1 cellular context compared by ENCODE assay signal in genomic region chr6:148342146-148343027, GRCh38.
TF ChIP-seq lines count a peak whose summit lies in the region.

Gene SASH1 (plus strand): TSS chr6:148342838. CDS start chr6:148343068, 230 bp downstream.

TF ChIP-seq in HepG2, 621 proteins besides CTCF, POLR2A, EP300 and RAD21 (continued from another document and continues in another):
- TF ChIP-seq ZGPAT (CRISPR knock-in tag; IDR thresholded peaks at IDR 0.05) (peak; percentile 78), THAP7 (CRISPR knock-in tag; IDR thresholded peaks at IDR 0.05) (no peak), ZNF607 (CRISPR knock-in tag; IDR thresholded peaks at IDR 0.05; ENCODE audit: borderline replicate concordance) (peak; percentile 91), POLR2AphosphoS2 (IDR thresholded peaks at IDR 0.05; ENCODE audit: low read depth, low read length) (no peak), ZNF710 (CRISPR knock-in tag; IDR thresholded peaks at IDR 0.05; ENCODE audit: borderline replicate concordance) (peak; percentile 57; the same call in 1 of the 2 replicates), FOXP1 (IDR thresholded peaks at IDR 0.05) (no peak), FOXP1 (CRISPR knock-in tag; IDR thresholded peaks at IDR 0.05) (peak; percentile 42; the same call in 1 of the 2 replicates), PATZ1 (CRISPR knock-in tag; IDR thresholded peaks at IDR 0.05) (peak; percentile 25; the same call in 1 of the 2 replicates), SAP130 (CRISPR knock-in tag; IDR thresholded peaks at IDR 0.05; ENCODE audit: low read depth) (peak; percentile 83), AGO2 (optimal IDR thresholded peaks at IDR 0.05; ENCODE audit: low read depth, low read length) (peak; percentile 12), FUBP1 (CRISPR knock-in tag; IDR thresholded peaks at IDR 0.05; ENCODE audit: borderline replicate concordance) (no peak), PREB (CRISPR knock-in tag; IDR thresholded peaks at IDR 0.05) (no peak), SIX1 (CRISPR knock-in tag; IDR thresholded peaks at IDR 0.05; ENCODE audit: borderline replicate concordance) (peak; percentile 59; the same call in 1 of the 2 replicates), ZNF768 (CRISPR knock-in tag; IDR thresholded peaks at IDR 0.05) (no peak), BCLAF1 (IDR thresholded peaks at IDR 0.05) (no peak), ZEB1 (IDR thresholded peaks at IDR 0.05; ENCODE audit: insufficient replicate concordance, low read depth) (peak; percentile 37), ZBTB40 (IDR thresholded peaks at IDR 0.05) (no peak), ZBTB40 (CRISPR knock-in tag; IDR thresholded peaks at IDR 0.05) (peak; percentile 67), ZNF180 (CRISPR knock-in tag; IDR thresholded peaks at IDR 0.05; ENCODE audit: borderline replicate concordance, low read depth) (no peak), ZBTB43 (CRISPR knock-in tag; conservative IDR thresholded peaks at IDR 0.05) (peak; percentile 22; the same call in 1 of the 2 replicates), HOMEZ (CRISPR knock-in tag; IDR thresholded peaks at IDR 0.05; ENCODE audit: low read depth) (peak; percentile 66; the same call in 1 of the 2 replicates), ZNF382 (CRISPR knock-in tag; IDR thresholded peaks at IDR 0.05; ENCODE audit: borderline replicate concordance) (no peak), SNAI1 (CRISPR knock-in tag; IDR thresholded peaks at IDR 0.05; ENCODE audit: borderline replicate concordance) (no peak), SETDB1 (CRISPR knock-in tag; IDR thresholded peaks at IDR 0.05; ENCODE audit: borderline replicate concordance) (no peak), CEBPB (IDR thresholded peaks at IDR 0.05; ENCODE audit: borderline replicate concordance, low read depth, low read length) (peak; percentile 76), NFIB (CRISPR knock-in tag; IDR thresholded peaks at IDR 0.05; ENCODE audit: borderline replicate concordance) (no peak)
